Comparison of ENCODE assay signal across 2 cellular contexts in the genomic region with DNA sequence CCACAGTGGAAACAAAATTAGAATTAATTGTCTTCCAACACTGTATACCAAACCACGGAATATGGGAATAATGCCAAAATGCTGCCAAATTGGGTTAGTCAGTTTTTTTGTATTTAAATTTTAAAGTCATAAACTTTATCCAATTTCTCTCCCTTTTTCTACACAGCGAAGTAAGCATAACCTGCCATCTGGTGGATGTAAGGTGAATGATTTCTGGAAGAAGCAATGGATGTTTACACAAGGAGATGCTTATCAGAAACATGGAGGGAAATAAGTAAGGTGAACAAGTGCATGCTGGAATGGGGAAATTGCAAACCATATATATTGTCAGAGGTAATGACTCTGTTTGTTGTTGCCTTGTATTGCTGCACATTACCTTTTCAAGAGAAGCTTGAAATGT.
A peak's percentile ranks its signal among the peaks of the same experiment; 100 is the strongest.
TF ChIP-seq lines count a peak whose summit lies in the region.

No MANE protein-coding gene starts in this region.

TF ChIP-seq in HepG2, 621 proteins besides CTCF, POLR2A, EP300 and RAD21:
- no peak for TF ChIP-seq ZNF546 (CRISPR knock-in tag; conservative IDR thresholded peaks at IDR 0.05)
- TF ChIP-seq FOXA1 (IDR thresholded peaks at IDR 0.05), result no peak
- TF ChIP-seq FOXA1 (CRISPR knock-in tag; IDR thresholded peaks at IDR 0.05), result peak; percentile 76

TF ChIP-seq in H1, 55 proteins besides CTCF, POLR2A, EP300 and RAD21:
- TF ChIP-seq RNF2 (IDR thresholded peaks at IDR 0.05; ENCODE audit: borderline replicate concordance, low read depth, low read length, missing control alignments, poor library complexity, severe bottlenecking) (no peak), BRCA1 (IDR thresholded peaks at IDR 0.05; ENCODE audit: low read depth, low read length) (no peak), ATF2 (IDR thresholded peaks at IDR 0.05; ENCODE audit: low read length) (no peak), MAFK (IDR thresholded peaks at IDR 0.05; ENCODE audit: low read depth, low read length) (no peak), SIX5 (IDR thresholded peaks at IDR 0.05; ENCODE audit: low read depth, low read length) (no peak), CHD1 (IDR thresholded peaks at IDR 0.05; ENCODE audit: low read depth, low read length) (no peak), BACH1 (IDR thresholded peaks at IDR 0.05; ENCODE audit: low read length) (no peak), NANOG (IDR thresholded peaks at IDR 0.05; ENCODE audit: insufficient read depth, low read depth, low read length, poor library complexity, severe bottlenecking) (no peak), HDAC2 (IDR thresholded peaks at IDR 0.05; ENCODE audit: borderline replicate concordance in 1 of 2, low read depth in 2 of 2, low read length in 2 of 2) (no peak), ASH2L (IDR thresholded peaks at IDR 0.05; ENCODE audit: low read length) (no peak)
TF ChIP-seq in H1: peak in this region for 0.
